Comparison of ENCODE assay signal across 19 cellular contexts in the genomic region with DNA sequence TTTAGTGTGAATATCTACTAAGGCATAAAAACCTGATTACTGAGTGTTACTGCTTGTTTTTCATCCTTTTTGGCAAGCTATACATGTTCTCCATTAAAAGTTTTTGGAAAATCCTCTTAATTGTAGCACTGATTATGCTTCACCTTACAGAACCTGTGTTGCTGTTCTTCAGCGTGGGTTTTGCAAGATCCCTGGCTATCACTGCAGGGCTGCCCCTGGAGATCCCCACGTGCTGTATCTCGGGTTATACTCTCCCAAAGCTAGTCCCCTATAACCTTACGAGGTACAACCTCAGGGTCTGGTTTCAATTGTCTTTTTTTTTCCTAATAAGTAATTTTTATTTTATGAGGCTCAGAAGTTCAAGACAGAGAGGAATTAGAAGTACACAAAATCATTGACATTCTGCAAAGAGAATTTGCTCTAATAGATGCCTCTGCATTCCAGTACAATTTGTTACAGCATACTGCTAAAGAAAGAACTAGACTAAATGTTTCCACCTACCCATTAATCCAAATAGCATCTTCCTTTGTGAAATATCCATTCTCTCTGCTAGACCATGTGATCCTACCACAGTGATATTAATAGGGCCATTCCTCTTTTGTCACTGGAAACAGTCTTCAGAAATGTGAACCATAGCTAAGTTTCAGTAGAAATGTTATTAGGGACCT.
"Had no signal": no experiment of that assay in that cellular context is flagged by ENCODE, and none has a peak within 500 bp of the region (broad histone marks: within the 10 kb centered on the region; RNA-seq: fewer than 3 reads in every experiment).

No MANE protein-coding gene starts in this region.

- DNase-seq: colonic mucosa; effector CD8-positive, alpha-beta T cell; foreskin fibroblast; gastrocnemius medialis; kidney; left cardiac atrium; left lung; mammary epithelial cell; naive thymus-derived CD4-positive, alpha-beta T cell; right cardiac atrium; sigmoid colon; spleen; stimulated activated CD4-positive, alpha-beta T cell treated with anti-CD3 and anti-CD28 coated beads, Interleukin-4, amount 100 ng/mL, for 4 hours; stimulated activated naive CD8-positive, alpha-beta T cell treated with anti-CD3 and anti-CD28 coated beads, Interleukin-15, amount 100 ng/mL, for 72 hours; transverse colon; upper lobe of right lung; uterus had no signal

- FAIRE-seq: kidney had no signal

- ATAC-seq: esophagus mucosa; gastrocnemius medialis; left cardiac atrium; left lung; naive thymus-derived CD4-positive, alpha-beta T cell; right cardiac atrium; stimulated activated memory B cell treated with anti-CD40 and anti-IgM and Interleukin-4, amounts not matched to agents 10 μg/mL and 1 μg/mL and 100 μg/mL, for 72 hours; stimulated activated naive CD8-positive, alpha-beta T cell treated with anti-CD3 and anti-CD28 coated beads, Interleukin-15, amount 100 ng/mL, for 72 hours; upper lobe of right lung had no signal
